ENCODE assay signal across 8 cellular contexts in the genomic region with DNA sequence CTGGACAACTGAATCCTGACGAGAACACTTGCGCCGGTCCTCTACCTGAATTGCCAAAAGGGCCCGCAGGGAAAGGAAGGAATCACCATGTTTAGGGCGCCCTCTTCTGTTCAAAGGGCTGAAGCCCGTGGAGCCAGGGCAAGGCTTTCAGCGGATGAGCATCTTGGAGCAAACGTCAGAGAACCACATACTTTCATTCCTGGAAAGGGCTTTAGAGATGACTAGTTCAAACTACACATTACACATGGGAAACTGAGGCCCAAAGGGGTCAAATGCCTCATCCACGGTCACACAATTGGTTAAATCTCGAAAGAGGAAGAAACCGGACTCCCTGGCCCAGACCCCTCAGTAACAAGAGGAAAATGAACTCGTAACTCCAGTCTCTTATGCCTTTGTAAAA. TPM values are rescaled to one million over a fixed set of nuclear protein-coding genes. Genes with fewer than 3 reads are reported as not detected.
DNase-seq lines count a peak whose midpoint lies in the region; ATAC-seq and TF ChIP-seq lines count a peak whose summit lies in the region.

No MANE protein-coding gene starts in this region.

- H3K4me3 ChIP-seq in GM12864 (ENCODE audit: low read depth, low read length), result no peak overlapping the region
- H3K4me3 ChIP-seq in esophagus muscularis mucosa, result no peak overlapping the region
- no peak overlapping the region for H3K4me3 ChIP-seq in thoracic aorta

- TF ChIP-seq EP300 in esophagus muscularis mucosa (IDR thresholded peaks at IDR 0.05), result no peak

- peak; percentile 58 to 66 for ATAC-seq in natural killer cell treated with Interleukin-12 subunit alpha and Interleukin-12 subunit beta and Interleukin-15 and Interleukin-18, amount 100 ng/mL, for 72 hours
- ATAC-seq in thoracic aorta (ENCODE audit: insufficient number of reproducible peaks, low FRiP score, low read depth), result no peak
- no peak for ATAC-seq in GM18858 (IDR thresholded peaks at IDR 0.05; ENCODE audit: unreplicated experiment)

- H3K4me1 ChIP-seq in esophagus muscularis mucosa (peaks cover 0 to 3% (median 0%) of the 10 kb centered on the region in 4 donors), thoracic aorta (ENCODE audit: control insufficient read depth in 1 of 2, low read depth in 2 of 2) (no peaks in the 10 kb centered on the region)

- whole genome bisulfite sequencing in esophagus muscularis mucosa, result 13% methylated on average over 12 of the region's 12 CpGs

- intact Hi-C loops in esophagus muscularis mucosa (cut with DNase I), result loop anchor here (5.0 kb wide), 1 partner anchor 145 kb away; no protein-coding TSS in a partner anchor

- H3K27me3 Mint-ChIP-seq in natural killer cell treated with Interleukin-12 subunit alpha and Interleukin-12 subunit beta and Interleukin-15 and Interleukin-18, amount 100 ng/mL, for 72 hours, result peaks cover 30 to 44% of the 10 kb centered on the region in 2 donors

- H3K9me3 Mint-ChIP-seq in natural killer cell treated with Interleukin-12 subunit alpha and Interleukin-12 subunit beta and Interleukin-15 and Interleukin-18, amount 100 ng/mL, for 72 hours, result no peaks in the 10 kb centered on the region

- TF ChIP-seq CTCF in GM12864 (IDR thresholded peaks at IDR 0.05; ENCODE audit: low read depth, low read length, missing control alignments) (peak; percentile 86), esophagus muscularis mucosa (IDR thresholded peaks at IDR 0.05) (peak; percentile 55 to 69 (median 57)), thoracic aorta (IDR thresholded peaks at IDR 0.05) (peak; percentile 43)

- no peak for TF ChIP-seq POLR2A in esophagus muscularis mucosa (IDR thresholded peaks at IDR 0.05; ENCODE audit: low read depth)

- H3K36me3 Mint-ChIP-seq in natural killer cell treated with Interleukin-12 subunit alpha and Interleukin-12 subunit beta and Interleukin-15 and Interleukin-18, amount 100 ng/mL, for 72 hours, result no peaks in the 10 kb centered on the region

- H3K36me3 ChIP-seq in esophagus muscularis mucosa (no peaks in the 10 kb centered on the region), thoracic aorta (no peaks in the 10 kb centered on the region)

- H3K27ac Mint-ChIP-seq in natural killer cell treated with Interleukin-12 subunit alpha and Interleukin-12 subunit beta and Interleukin-15 and Interleukin-18, amount 100 ng/mL, for 72 hours, result no peak overlapping the region

- no peaks in the 10 kb centered on the region for H3K4me1 Mint-ChIP-seq in natural killer cell treated with Interleukin-12 subunit alpha and Interleukin-12 subunit beta and Interleukin-15 and Interleukin-18, amount 100 ng/mL, for 72 hours (ENCODE audit: low read depth in 2 of 2)

- DNase-seq in GM12864 (ENCODE audit: low read depth) (no peak), HT1080 (ENCODE audit: low read depth) (peak; percentile 70), NOMO-1 treated with DMSO at 0.1 percent for 48 hours (lab: John Stamatoyannopoulos, UW; ENCODE audit: unreplicated experiment) (peak; percentile 51), esophagus muscularis mucosa (ENCODE audit: extremely low spot score) (no peak), thoracic aorta (ENCODE audit: low spot score) (no peak)
- peak; percentile 79 for DNase-seq in activated CD8-positive, alpha-beta memory T cell treated with anti-CD3 and anti-CD28 coated beads, Interleukin-2, amount 50 U/mL, for 48 hours
- peak; percentile 63 for DNase-seq in natural killer cell treated with Interleukin-12 subunit alpha and Interleukin-12 subunit beta and Interleukin-15 and Interleukin-18, amount 100 ng/mL, for 72 hours (ENCODE audit: low spot score)

- H3K4me3 Mint-ChIP-seq in natural killer cell treated with Interleukin-12 subunit alpha and Interleukin-12 subunit beta and Interleukin-15 and Interleukin-18, amount 100 ng/mL, for 72 hours, result peak overlapping the region; percentile 21

- H3K27ac ChIP-seq in esophagus muscularis mucosa (replicated peaks in 1 of 4) (no peak overlapping the region), thoracic aorta (no peak overlapping the region)

- peaks cover 0 to 39% (median 8%) of the 10 kb centered on the region in 4 donors for H3K27me3 ChIP-seq in esophagus muscularis mucosa
- H3K27me3 ChIP-seq in thoracic aorta (replicated peaks; ENCODE audit: insufficient read depth), result no peaks in the 10 kb centered on the region

- no peaks in the 10 kb centered on the region for H3K9me3 ChIP-seq in esophagus muscularis mucosa
- no peaks in the 10 kb centered on the region for H3K9me3 ChIP-seq in thoracic aorta

RNA-seq across cellular contexts. Expression of gene ZNF133, which starts 11.5 kb away (rescaled TPM):
- total RNA-seq in HT1080 (2014; rRNA removed; shearing (Covaris generic)), result 8.6 and 8.9 TPM in 2 replicates
- polyA plus RNA-seq in HT1080 (2015; cell fraction: cytosol; rRNA removed), result 7.8 and 8.0 TPM in 2 replicates
- 22.3 and 23.6 TPM in 2 replicates for polyA plus RNA-seq in HT1080 (2015; cell fraction: nucleus; rRNA removed)
- total RNA-seq in esophagus muscularis mucosa, result 10 to 100 TPM; 10.9 to 18.9 (median 14.6) TPM
- total RNA-seq in natural killer cell treated with Interleukin-12 subunit alpha and Interleukin-12 subunit beta and Interleukin-15 and Interleukin-18, amount 100 ng/mL, for 72 hours, result 10 to 100 TPM in 1 of 2 donors, 1 to 10 TPM in 1; 6.6 to 11.2 TPM
- total RNA-seq in thoracic aorta, result 10 to 100 TPM in 1 of 2 donors, 1 to 10 TPM in 1; 9.1 to 13.7 TPM

Comparison
In these comparisons a context has a peak if more than half of its experiments do, and no peak if none do; other contexts are left out.
1. DNase-seq: peak in HT1080 (single experiment), NOMO-1 treated with DMSO at 0.1 percent for 48 hours (single experiment), activated CD8-positive, alpha-beta memory T cell treated with anti-CD3 and anti-CD28 coated beads, Interleukin-2, amount 50 U/mL, for 48 hours (single experiment) and natural killer cell treated with Interleukin-12 subunit alpha and Interleukin-12 subunit beta and Interleukin-15 and Interleukin-18, amount 100 ng/mL, for 72 hours (single experiment); none in GM12864 (single experiment), esophagus muscularis mucosa (single experiment) and thoracic aorta (single experiment).
2. ATAC-seq: peak in natural killer cell treated with Interleukin-12 subunit alpha and Interleukin-12 subunit beta and Interleukin-15 and Interleukin-18, amount 100 ng/mL, for 72 hours (2 of 2); none in thoracic aorta (single experiment) and GM18858 (single experiment).
3. Peak in every context shown above with its lines, with median percentiles within 50 percentile points of each other: CTCF ChIP-seq.